8 cellular contexts compared by ENCODE assay signal in the genomic region with DNA sequence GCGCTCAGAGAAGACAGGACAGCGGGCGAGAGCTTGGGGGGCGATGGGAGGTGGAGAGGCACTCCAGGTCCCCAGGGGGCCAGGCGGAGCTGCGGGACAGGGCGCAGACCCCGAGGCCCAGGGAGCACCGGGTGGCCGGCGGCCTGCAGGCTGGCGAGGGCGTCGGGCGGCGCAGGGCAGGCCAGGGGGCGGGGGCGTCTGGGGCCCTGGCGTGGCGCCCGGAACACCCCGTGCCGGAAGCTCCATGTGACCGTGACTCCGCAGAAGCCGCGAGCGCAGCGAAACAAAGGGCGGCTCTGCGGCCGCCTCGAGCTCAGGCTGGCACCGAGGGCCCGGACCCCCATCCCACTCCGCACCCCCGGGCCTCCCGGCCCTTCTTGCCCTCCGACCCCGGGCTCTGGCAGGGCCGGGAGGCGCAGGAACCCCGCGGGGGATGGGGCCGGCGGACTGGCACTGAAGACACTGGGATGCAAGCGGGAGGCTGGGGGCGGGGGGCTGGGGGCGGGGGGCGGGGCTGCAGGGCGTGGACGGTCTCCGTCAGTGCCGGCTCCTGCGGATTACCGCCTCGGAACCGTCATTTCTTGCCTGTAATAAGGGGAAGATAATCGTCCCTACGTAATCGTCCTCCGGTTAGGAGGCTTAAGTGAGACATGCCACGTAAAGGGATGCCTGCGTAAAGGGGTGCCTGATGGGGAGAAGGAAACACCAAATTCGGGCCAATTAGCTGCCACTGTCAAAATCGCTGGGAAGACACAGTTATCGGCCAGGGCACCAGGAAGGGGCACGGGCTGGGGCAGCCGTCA. TPM values are rescaled to one million over a fixed set of nuclear protein-coding genes. Genes with fewer than 3 reads are reported as not detected.
DNase-seq lines count a peak whose midpoint lies in the region; ATAC-seq and TF ChIP-seq lines count a peak whose summit lies in the region.

No MANE protein-coding gene starts in this region.

- no peaks in the 10 kb centered on the region for H3K27me3 Mint-ChIP-seq in Calu3 (ENCODE audit: unreplicated experiment)

- H3K4me1 ChIP-seq in HUES48 (ENCODE audit: control insufficient read depth, insufficient read depth, low read length) (peaks cover 21% of the 10 kb centered on the region), gastroesophageal sphincter (peaks cover 4 to 67% (median 29%) of the 10 kb centered on the region in 3 donors), suprapubic skin (peaks cover 62% of the 10 kb centered on the region)

- H3K4me3 ChIP-seq in HUES48 (ENCODE audit: low read depth, low read length) (peak overlapping the region; percentile 50; the same call in 1 of the 2 replicates), gastroesophageal sphincter (peak overlapping the region; percentile 34 to 60), suprapubic skin (peak overlapping the region; percentile 49)

- TF ChIP-seq CTCF in Calu3 (IDR thresholded peaks at IDR 0.05; ENCODE audit: unreplicated experiment): no peak
- TF ChIP-seq CTCF in RWPE1 (conservative IDR thresholded peaks at IDR 0.05; ENCODE audit: low read depth): no peak
- TF ChIP-seq CTCF in gastroesophageal sphincter (IDR thresholded peaks at IDR 0.05): peak in 1 of 4 experiments; percentile 22
- TF ChIP-seq CTCF in omental fat pad (IDR thresholded peaks at IDR 0.05): no peak
- TF ChIP-seq CTCF in suprapubic skin (IDR thresholded peaks at IDR 0.05): no peak

- peak overlapping the region; percentile 52; the same call in 1 of the 2 replicates for H3K9ac ChIP-seq in HUES48 (ENCODE audit: low read depth, low read length)

- H3K36me3 ChIP-seq in HUES48 (ENCODE audit: control insufficient read depth, insufficient read depth, low read length): no peaks in the 10 kb centered on the region
- H3K36me3 ChIP-seq in gastroesophageal sphincter: no peaks in the 10 kb centered on the region
- no peaks in the 10 kb centered on the region for H3K36me3 ChIP-seq in suprapubic skin

- WGBS in gastroesophageal sphincter (ENCODE audit: low coverage in 1 of 2), 2 donors: 11% methylated on average over 3 of the region's 69 CpGs; no CpG with 5 or more reads in 1 of the 2 donors
- WGBS in suprapubic skin: 4% methylated on average over 29 of the region's 69 CpGs

- TF ChIP-seq EP300 in gastroesophageal sphincter (IDR thresholded peaks at IDR 0.05) (peak; percentile 67), suprapubic skin (IDR thresholded peaks at IDR 0.05) (peak; percentile 58)

- intact Hi-C loops in Calu3 (cut with micrococcal nuclease; ENCODE audit: unreplicated experiment): loop anchor here (5.0 kb wide), 1 partner anchor 100 kb away; the partner anchor contains the start of gene MAT2A

- peak overlapping the region; percentile 62 for H3K4me3 Mint-ChIP-seq in Calu3 (ENCODE audit: low read depth, unreplicated experiment)

- H3K27ac ChIP-seq in HUES48 (ENCODE audit: low read depth, low read length): peak overlapping the region; percentile 27
- H3K27ac ChIP-seq in RWPE1: peak overlapping the region; percentile 96
- peak overlapping the region; percentile 91 to 96 (median 96) for H3K27ac ChIP-seq in gastroesophageal sphincter
- H3K27ac ChIP-seq in suprapubic skin: peak overlapping the region; percentile 88

- peaks cover 28% of the 10 kb centered on the region for H3K4me1 Mint-ChIP-seq in Calu3 (ENCODE audit: low read depth, unreplicated experiment)

- TF ChIP-seq POLR2A in gastroesophageal sphincter (IDR thresholded peaks at IDR 0.05) (peak; percentile 94 to 96), suprapubic skin (IDR thresholded peaks at IDR 0.05) (peak in 1 of 2 donors; percentile 84)

- DNase-seq in Calu3: peak; percentile 88
- peak; percentile 69 for DNase-seq in RWPE1 (ENCODE audit: low spot score)
- peak; percentile 25 to 73 (median 54) for DNase-seq in activated naive CD4-positive, alpha-beta T cell (lab: John Stamatoyannopoulos, UW)
- peak; percentile 73 for DNase-seq in omental fat pad (ENCODE audit: low spot score)
- peak; percentile 91 for DNase-seq in suprapubic skin (ENCODE audit: low spot score in 2 of 2)

- peaks cover 21% of the 10 kb centered on the region for H3K36me3 Mint-ChIP-seq in Calu3 (ENCODE audit: insufficient read depth, unreplicated experiment)

- peaks cover 3% of the 10 kb centered on the region; the same call in 1 of the 2 replicates for H3K27me3 ChIP-seq in HUES48 (ENCODE audit: control insufficient read depth, insufficient read depth, low read length)
- no peaks in the 10 kb centered on the region for H3K27me3 ChIP-seq in gastroesophageal sphincter
- no peaks in the 10 kb centered on the region for H3K27me3 ChIP-seq in suprapubic skin

- ATAC-seq in GM21360 (IDR thresholded peaks at IDR 0.05; ENCODE audit: unreplicated experiment) (peak; percentile 75), gastroesophageal sphincter (peak; percentile 88), omental fat pad (ENCODE audit: low FRiP score) (peak; percentile 72)

- peak overlapping the region; percentile 87 for H3K27ac Mint-ChIP-seq in Calu3 (ENCODE audit: unreplicated experiment)

- POLR2A ChIA-PET in RWPE1 (lab: Yijun Ruan, JAX; ENCODE audit: low non-redundant PET): interaction anchor here (0.6 to 0.9 kb wide), 2 partner anchors 34 to 101 kb away, joined by 4 to 5 read pairs; partner anchors contain the start of gene MAT2A

- H3K9me3 Mint-ChIP-seq in Calu3 (ENCODE audit: low read depth, unreplicated experiment): no peaks in the 10 kb centered on the region

- H3K9me3 ChIP-seq in HUES48 (ENCODE audit: control insufficient read depth, insufficient read depth, low read length) (no peaks in the 10 kb centered on the region), gastroesophageal sphincter (no peaks in the 10 kb centered on the region), suprapubic skin (no peaks in the 10 kb centered on the region)

- BruUV-seq in Calu3 (replicated peaks; lab: Mats Ljungman, UMichigan): no TSS peak

- CTCF ChIA-PET in Calu3 (lab: Charles Lee) (interaction anchor here (0.7 to 1.4 kb wide), 5 partner anchors 67 to 158 kb away, joined by 3 to 8 read pairs (median 4); partner anchors contain the start of genes MAT2A and RNF181), RWPE1 (lab: Yijun Ruan, JAX) (interaction anchor here (0.6 to 1.2 kb wide), 5 partner anchors 11 to 104 kb away, joined by 3 to 4 read pairs (median 3); no protein-coding TSS in a partner anchor)

RNA-seq across cellular contexts. Expression of gene SH2D6, which starts 19.2 kb away (rescaled TPM):
- total RNA-seq in Calu3 (2022): 1.8 and 2.4 TPM in 2 replicates
- not detected for total RNA-seq in gastroesophageal sphincter
- not detected for total RNA-seq in omental fat pad
- not detected for total RNA-seq in suprapubic skin

RNA-seq across cellular contexts. Expression of gene CAPG, which starts 27.5 kb away (rescaled TPM):
- total RNA-seq in Calu3 (2022) (230 and 238 TPM in 2 replicates), gastroesophageal sphincter (10 to 100 TPM; 42.2 to 69.2 (median 60.2) TPM), omental fat pad (100 to 1,000 TPM in 2 of 4 donors, 10 to 100 TPM in 2; 32.3 to 190 (median 99.5) TPM), suprapubic skin (100 to 1,000 TPM; 139 to 212 (median 172) TPM)

Comparison
In these comparisons a context has a peak if more than half of its experiments do, and no peak if none do; other contexts are left out.
1. Peak in every context shown above with its lines: DNase-seq, ATAC-seq, H3K4me3 ChIP-seq and H3K27ac ChIP-seq.
2. H3K27ac ChIP-seq: peak in every context shown above with its lines; median percentile 96 in RWPE1; 96 in gastroesophageal sphincter; 88 in suprapubic skin; 27 in HUES48.